In the genomic region with DNA sequence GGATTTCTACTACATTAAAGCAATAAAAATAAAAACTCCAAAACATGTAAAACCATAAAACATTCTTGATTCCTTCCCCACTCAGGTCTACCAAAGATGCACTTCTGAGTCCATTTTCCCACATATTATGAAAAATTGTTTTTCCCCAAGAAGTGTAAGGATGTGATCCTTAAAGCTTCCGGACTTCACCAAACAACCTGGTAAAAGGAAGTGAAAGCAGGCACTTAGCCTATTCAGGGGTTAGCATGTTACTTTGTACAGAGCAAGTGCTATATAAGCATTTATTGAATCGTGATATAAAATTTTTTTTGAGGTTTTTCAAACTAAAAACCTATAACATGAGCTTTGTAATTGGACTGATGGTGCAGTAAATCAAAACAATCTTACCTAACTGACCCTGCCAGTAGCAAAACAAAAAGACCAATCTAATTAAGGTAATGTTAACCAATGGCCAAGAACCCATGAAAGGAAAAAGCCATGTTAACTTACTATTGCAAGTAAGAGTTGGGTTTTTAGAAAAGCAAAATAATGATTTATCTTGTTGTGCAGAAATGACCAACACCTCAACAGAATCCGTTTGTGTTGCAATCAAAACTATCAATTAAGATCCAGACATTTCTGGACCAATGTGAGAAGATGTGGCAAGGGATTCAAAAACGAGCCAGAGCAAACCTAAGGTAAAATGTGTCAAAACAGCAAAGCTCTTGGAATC, we compare ENCODE assay signal across 8 cellular contexts. TPM values are rescaled to one million over a fixed set of nuclear protein-coding genes. Genes with fewer than 3 reads are reported as not detected.
DNase-seq lines count a peak whose midpoint lies in the region; ATAC-seq and TF ChIP-seq lines count a peak whose summit lies in the region.

No MANE protein-coding gene starts in this region.

- no peaks in the 10 kb centered on the region for H3K36me3 ChIP-seq in adipocyte (ENCODE audit: control insufficient read depth, insufficient read depth, low read length, severe bottlenecking)
- no peaks in the 10 kb centered on the region for H3K36me3 ChIP-seq in right lobe of liver
- H3K36me3 ChIP-seq in upper lobe of left lung, result no peaks in the 10 kb centered on the region

- DNase-seq in activated naive CD4-positive, alpha-beta T cell treated with Interleukin-2 at 50 U/mL for 16 hours, result no peak
- DNase-seq in adipocyte (ENCODE audit: low read depth), result peak; percentile 44
- DNase-seq in right lobe of liver, result no peak
- DNase-seq in upper lobe of left lung, result no peak
- no peak for DNase-seq in left colon
- DNase-seq in cerebellar cortex (ENCODE audit: low spot score), result no peak

- H3K4me3 ChIP-seq in adipocyte (ENCODE audit: low read length) (peak overlapping the region; percentile 96), right lobe of liver (peak overlapping the region; percentile 81 to 97 (median 95)), upper lobe of left lung (peak overlapping the region in 3 of 4 donors; percentile 75 to 94 (median 89))

- H3K4me1 ChIP-seq in adipocyte (ENCODE audit: control insufficient read depth, insufficient read depth, low read length), result peaks cover 24% of the 10 kb centered on the region
- peaks cover 0 to 44% (median 13%) of the 10 kb centered on the region in 4 donors for H3K4me1 ChIP-seq in right lobe of liver
- peaks cover 42 to 64% (median 49%) of the 10 kb centered on the region in 4 donors for H3K4me1 ChIP-seq in upper lobe of left lung

- peak overlapping the region; percentile 98 for H3K27ac Mint-ChIP-seq in activated naive CD4-positive, alpha-beta T cell treated with anti-CD3 and anti-CD28 coated beads, Interleukin-2, amount 50 U/mL, for 24 hours

- 4% methylated on average over 4 of the region's 4 CpGs for WGBS in right lobe of liver (ENCODE audit: insufficient coverage, low coverage, low lambda C conversion rate, missing lambda C conversion rate)
- WGBS in upper lobe of left lung, 2 donors, result 5 to 6% methylated on average over 4 of the region's 4 CpGs

- H3K27ac ChIP-seq in right lobe of liver (peak overlapping the region in 2 of 3 donors; percentile 93 to 95), upper lobe of left lung (peak overlapping the region in 3 of 4 donors; percentile 97 to 99 (median 97))

- no peak for ATAC-seq in right lobe of liver
- ATAC-seq in upper lobe of left lung (ENCODE audit: low FRiP score in 2 of 2), result no peak
- no peak for ATAC-seq in GM19397 (IDR thresholded peaks at IDR 0.05; ENCODE audit: unreplicated experiment)
- ATAC-seq in left colon, result no peak

- intact Hi-C loops in right lobe of liver (cut with DNase I) (no loop called here), left colon (cut with DNase I, micrococcal nuclease) (no loop called here)

- TF ChIP-seq EP300 in upper lobe of left lung (IDR thresholded peaks at IDR 0.05), result no peak

- no peaks in the 10 kb centered on the region for H3K9me3 Mint-ChIP-seq in activated naive CD4-positive, alpha-beta T cell treated with anti-CD3 and anti-CD28 coated beads, Interleukin-2, amount 50 U/mL, for 24 hours

- no peaks in the 10 kb centered on the region for H3K9me3 ChIP-seq in adipocyte (ENCODE audit: control insufficient read depth, low read length)
- no peaks in the 10 kb centered on the region for H3K9me3 ChIP-seq in right lobe of liver
- H3K9me3 ChIP-seq in upper lobe of left lung, result no peaks in the 10 kb centered on the region

- H3K27me3 ChIP-seq in adipocyte (replicated peaks; ENCODE audit: control insufficient read depth, insufficient read depth, low read length) (no peaks in the 10 kb centered on the region), right lobe of liver (no peaks in the 10 kb centered on the region), upper lobe of left lung (no peaks in the 10 kb centered on the region)

- TF ChIP-seq POLR2A in right lobe of liver (IDR thresholded peaks at IDR 0.05) (no peak), upper lobe of left lung (IDR thresholded peaks at IDR 0.05) (no peak)

- H3K9ac ChIP-seq in adipocyte (ENCODE audit: low read length), result peak overlapping the region; percentile 97

- no peaks in the 10 kb centered on the region for H3K27me3 Mint-ChIP-seq in activated naive CD4-positive, alpha-beta T cell treated with anti-CD3 and anti-CD28 coated beads, Interleukin-2, amount 50 U/mL, for 24 hours

- peaks cover 9% of the 10 kb centered on the region for H3K36me3 Mint-ChIP-seq in activated naive CD4-positive, alpha-beta T cell treated with anti-CD3 and anti-CD28 coated beads, Interleukin-2, amount 50 U/mL, for 24 hours

- H3K4me1 Mint-ChIP-seq in activated naive CD4-positive, alpha-beta T cell treated with anti-CD3 and anti-CD28 coated beads, Interleukin-2, amount 50 U/mL, for 24 hours, result peaks cover 74% of the 10 kb centered on the region

- peak overlapping the region; percentile 98 for H3K4me3 Mint-ChIP-seq in activated naive CD4-positive, alpha-beta T cell treated with anti-CD3 and anti-CD28 coated beads, Interleukin-2, amount 50 U/mL, for 24 hours

- TF ChIP-seq CTCF in right lobe of liver (IDR thresholded peaks at IDR 0.05) (no peak), upper lobe of left lung (IDR thresholded peaks at IDR 0.05) (no peak)

RNA-seq across cellular contexts. Expression of a gene that starts 1.8 kb away (rescaled TPM):
- total RNA-seq in right lobe of liver (10 to 100 TPM; 20.3 to 27.0 (median 21.9) TPM), upper lobe of left lung (100 to 1,000 TPM in 1 of 6 donors, 10 to 100 TPM in 5; 33.8 to 111 (median 53.5) TPM), left colon (10 to 100 TPM; 45.3 to 49.1 TPM)
